In the genomic region with DNA sequence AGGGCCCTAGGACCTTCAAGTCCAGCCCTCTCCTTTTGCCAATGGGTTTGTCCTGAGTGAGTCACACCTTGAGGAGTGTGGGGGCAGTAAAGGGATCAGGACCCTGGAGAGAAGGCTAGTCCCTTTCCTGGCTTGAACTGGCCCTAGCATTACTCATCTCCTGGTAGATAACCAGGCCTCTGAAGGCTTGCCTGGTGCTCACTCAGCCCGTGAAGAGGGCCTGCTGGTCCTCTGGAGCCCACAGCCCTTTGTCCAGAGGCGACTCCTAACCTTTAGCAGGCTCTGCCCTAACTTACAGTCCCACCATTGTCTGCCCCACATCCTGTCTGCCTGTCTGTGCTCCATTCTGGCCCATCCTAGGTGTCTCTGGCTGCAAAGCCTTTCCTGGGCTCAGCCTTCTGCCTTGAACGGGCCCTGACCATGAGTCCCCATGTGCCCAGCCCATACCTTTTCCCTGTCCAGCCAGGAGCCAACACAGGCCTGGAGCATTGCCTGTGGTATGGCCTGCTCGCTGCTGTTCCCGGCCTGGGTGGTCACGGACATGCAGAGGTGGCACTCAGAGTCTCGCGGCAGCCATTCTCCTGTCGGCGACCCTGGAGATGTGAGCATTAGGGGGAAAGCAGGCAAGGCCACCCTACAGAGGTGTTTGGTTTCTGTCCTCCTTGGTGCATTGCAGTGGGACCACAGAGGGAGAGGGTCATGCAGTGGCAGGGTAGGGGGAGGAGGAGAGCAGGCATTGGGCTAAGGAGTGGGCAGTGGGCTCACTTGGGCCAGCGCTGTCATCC, we compare ENCODE assay signal across 9 cellular contexts. TPM values are rescaled to one million over a fixed set of nuclear protein-coding genes. Genes with fewer than 3 reads are reported as not detected.
DNase-seq lines count a peak whose midpoint lies in the region; ATAC-seq and TF ChIP-seq lines count a peak whose summit lies in the region.
"Had no signal": no experiment of that assay in that cellular context is flagged by ENCODE, and none has a peak within 500 bp of the region (broad histone marks: within the 10 kb centered on the region; RNA-seq: fewer than 3 reads in every experiment).

No MANE protein-coding gene starts in this region.

- H3K4me3 Mint-ChIP-seq in stimulated activated effector memory CD8-positive, alpha-beta T cell treated with anti-CD3 and anti-CD28 coated beads, Interleukin-12 subunit alpha, Interleukin-12 subunit beta, amount 100 ng/mL, for 72 hours: no peak overlapping the region
- H3K4me3 Mint-ChIP-seq: activated CD4-positive, alpha-beta memory T cell treated with anti-CD3 and anti-CD28 coated beads for 36 hours had no signal

- CTCF ChIA-PET in HEK293 (lab: Yijun Ruan, JAX): interaction anchor here (0.6 kb wide), 2 partner anchors 26 to 66 kb away, joined by 3 read pairs; no protein-coding TSS in a partner anchor

- in situ Hi-C loops in HAP-1 (cut with MboI; ENCODE audit: low sequenced_read_pairs): no loop called here

- peak; percentile 64 for ATAC-seq in left ventricle myocardium superior
- ATAC-seq in stimulated activated effector memory CD8-positive, alpha-beta T cell treated with anti-CD3 and anti-CD28 coated beads, Interleukin-12 subunit alpha, Interleukin-12 subunit beta, amount 100 ng/mL, for 72 hours: no peak
- ATAC-seq in HG03378 (IDR thresholded peaks at IDR 0.05; ENCODE audit: unreplicated experiment): no peak
- no peak for ATAC-seq in GM21515 (IDR thresholded peaks at IDR 0.05; ENCODE audit: unreplicated experiment)

- H3K4me1 ChIP-seq in HEK293 (ENCODE audit: control insufficient read depth, insufficient read depth, low read length) (no peaks in the 10 kb centered on the region), HAP-1 (no peaks in the 10 kb centered on the region)

- no peak overlapping the region for H3K27ac ChIP-seq in HEK293 (ENCODE audit: extremely low read depth, low read depth, low read length)

- no peak for TF ChIP-seq CTCF in HEK293 (tag by site-specific recombination; IDR thresholded peaks at IDR 0.05)

- no peaks in the 10 kb centered on the region for H3K9me3 Mint-ChIP-seq in stimulated activated effector memory CD8-positive, alpha-beta T cell treated with anti-CD3 and anti-CD28 coated beads, Interleukin-12 subunit alpha, Interleukin-12 subunit beta, amount 100 ng/mL, for 72 hours
- H3K9me3 Mint-ChIP-seq: activated CD4-positive, alpha-beta memory T cell treated with anti-CD3 and anti-CD28 coated beads for 36 hours had no signal

- H3K27me3 ChIP-seq in HAP-1 (ENCODE audit: low read depth): no peaks in the 10 kb centered on the region

- peaks cover 4% of the 10 kb centered on the region for H3K36me3 Mint-ChIP-seq in stimulated activated effector memory CD8-positive, alpha-beta T cell treated with anti-CD3 and anti-CD28 coated beads, Interleukin-12 subunit alpha, Interleukin-12 subunit beta, amount 100 ng/mL, for 72 hours

- no peaks in the 10 kb centered on the region for H3K9me3 ChIP-seq in HEK293 (ENCODE audit: control insufficient read depth, insufficient read depth, low read depth, low read length)
- H3K9me3 ChIP-seq in HAP-1: no peaks in the 10 kb centered on the region

- intact Hi-C loops in left ventricle myocardium superior (cut with micrococcal nuclease): no loop called here

- H3K4me1 Mint-ChIP-seq in stimulated activated effector memory CD8-positive, alpha-beta T cell treated with anti-CD3 and anti-CD28 coated beads, Interleukin-12 subunit alpha, Interleukin-12 subunit beta, amount 100 ng/mL, for 72 hours: peaks cover 5% of the 10 kb centered on the region

- no peak overlapping the region for H3K4me3 ChIP-seq in HEK293 (ENCODE audit: low read depth, low read length)
- no peak overlapping the region for H3K4me3 ChIP-seq in HAP-1

- H3K36me3 ChIP-seq in HEK293 (ENCODE audit: control insufficient read depth in 2 of 2, insufficient read depth in 1 of 2, low read length in 2 of 2) (no peaks in the 10 kb centered on the region), HAP-1 (replicated peaks) (no peaks in the 10 kb centered on the region)

- POLR2A ChIA-PET in HEK293 (lab: Yijun Ruan, JAX): no interaction called here

- H3K27ac Mint-ChIP-seq in stimulated activated effector memory CD8-positive, alpha-beta T cell treated with anti-CD3 and anti-CD28 coated beads, Interleukin-12 subunit alpha, Interleukin-12 subunit beta, amount 100 ng/mL, for 72 hours: peak overlapping the region; percentile 40
- H3K27ac Mint-ChIP-seq: activated CD4-positive, alpha-beta memory T cell treated with anti-CD3 and anti-CD28 coated beads for 36 hours had no signal

- DNase-seq in amniotic epithelial cell (ENCODE audit: low read depth): peak; percentile 95
- no peak for DNase-seq in left ventricle myocardium superior
- no peak for DNase-seq in stimulated activated effector memory CD8-positive, alpha-beta T cell treated with anti-CD3 and anti-CD28 coated beads, Interleukin-12 subunit alpha, Interleukin-12 subunit beta, amount 100 ng/mL, for 72 hours (ENCODE audit: low spot score in 2 of 2)
- no peak for DNase-seq in HAP-1 (ENCODE audit: low spot score in 2 of 2)
- DNase-seq in activated CD4-positive, CD25-positive, alpha-beta regulatory T cell (lab: John Stamatoyannopoulos, UW): no peak
- DNase-seq: activated CD4-positive, alpha-beta memory T cell treated with anti-CD3 and anti-CD28 coated beads for 36 hours had no signal

TF ChIP-seq in HEK293, 187 proteins besides CTCF, POLR2A, EP300 and RAD21:
- TF ChIP-seq, protein P1, sequence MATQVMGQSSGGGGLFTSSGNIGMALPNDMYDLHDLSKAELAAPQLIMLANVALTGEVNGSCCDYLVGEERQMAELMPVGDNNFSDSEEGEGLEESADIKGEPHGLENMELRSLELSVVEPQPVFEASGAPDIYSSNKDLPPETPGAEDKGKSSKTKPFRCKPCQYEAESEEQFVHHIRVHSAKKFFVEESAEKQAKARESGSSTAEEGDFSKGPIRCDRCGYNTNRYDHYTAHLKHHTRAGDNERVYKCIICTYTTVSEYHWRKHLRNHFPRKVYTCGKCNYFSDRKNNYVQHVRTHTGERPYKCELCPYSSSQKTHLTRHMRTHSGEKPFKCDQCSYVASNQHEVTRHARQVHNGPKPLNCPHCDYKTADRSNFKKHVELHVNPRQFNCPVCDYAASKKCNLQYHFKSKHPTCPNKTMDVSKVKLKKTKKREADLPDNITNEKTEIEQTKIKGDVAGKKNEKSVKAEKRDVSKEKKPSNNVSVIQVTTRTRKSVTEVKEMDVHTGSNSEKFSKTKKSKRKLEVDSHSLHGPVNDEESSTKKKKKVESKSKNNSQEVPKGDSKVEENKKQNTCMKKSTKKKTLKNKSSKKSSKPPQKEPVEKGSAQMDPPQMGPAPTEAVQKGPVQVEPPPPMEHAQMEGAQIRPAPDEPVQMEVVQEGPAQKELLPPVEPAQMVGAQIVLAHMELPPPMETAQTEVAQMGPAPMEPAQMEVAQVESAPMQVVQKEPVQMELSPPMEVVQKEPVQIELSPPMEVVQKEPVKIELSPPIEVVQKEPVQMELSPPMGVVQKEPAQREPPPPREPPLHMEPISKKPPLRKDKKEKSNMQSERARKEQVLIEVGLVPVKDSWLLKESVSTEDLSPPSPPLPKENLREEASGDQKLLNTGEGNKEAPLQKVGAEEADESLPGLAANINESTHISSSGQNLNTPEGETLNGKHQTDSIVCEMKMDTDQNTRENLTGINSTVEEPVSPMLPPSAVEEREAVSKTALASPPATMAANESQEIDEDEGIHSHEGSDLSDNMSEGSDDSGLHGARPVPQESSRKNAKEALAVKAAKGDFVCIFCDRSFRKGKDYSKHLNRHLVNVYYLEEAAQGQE (tag by site-specific recombination; IDR thresholded peaks at IDR 0.05): peak; percentile 83
- no peak for TF ChIP-seq ZNF792 (tag by site-specific recombination; IDR thresholded peaks at IDR 0.05)
TF ChIP-seq in HEK293: peak in this region for 1.

RNA-seq across cellular contexts. Expression of a gene that starts 4.9 kb away (rescaled TPM):
- total RNA-seq in left ventricle myocardium superior: 0.50 TPM
- total RNA-seq: activated CD4-positive, alpha-beta memory T cell treated with anti-CD3 and anti-CD28 coated beads for 36 hours had no signal

RNA-seq across cellular contexts. Expression of a gene that starts 31.1 kb away (rescaled TPM):
- total RNA-seq in left ventricle myocardium superior: 2.3 TPM

RNA-seq across cellular contexts. Expression of a gene that starts 47.1 kb away (rescaled TPM):
- 30.0 TPM for total RNA-seq in left ventricle myocardium superior

RNA-seq across cellular contexts. Expression of a gene that starts 51.2 kb away (rescaled TPM):
- total RNA-seq in left ventricle myocardium superior: 29.2 TPM
